In genomic region chr5:140720738-140721137, GRCh38 we compare ENCODE assay signal across 2 cellular contexts. TPM values are rescaled to one million over a fixed set of nuclear protein-coding genes. Genes with fewer than 3 reads are reported as not detected.
"Had no signal": no experiment of that assay in that cellular context is flagged by ENCODE, and none has a peak within 500 bp of the region (broad histone marks: within the 10 kb centered on the region; RNA-seq: fewer than 3 reads in every experiment).

No MANE protein-coding gene starts in this region.

RNA-seq across cellular contexts. Expression of gene DND1, which starts 47.4 kb away (rescaled TPM):
- total RNA-seq: epithelial cell of proximal tubule, fibroblast of villous mesenchyme had no signal
